Comparison of ENCODE assay signal across 9 cellular contexts in the genomic region with DNA sequence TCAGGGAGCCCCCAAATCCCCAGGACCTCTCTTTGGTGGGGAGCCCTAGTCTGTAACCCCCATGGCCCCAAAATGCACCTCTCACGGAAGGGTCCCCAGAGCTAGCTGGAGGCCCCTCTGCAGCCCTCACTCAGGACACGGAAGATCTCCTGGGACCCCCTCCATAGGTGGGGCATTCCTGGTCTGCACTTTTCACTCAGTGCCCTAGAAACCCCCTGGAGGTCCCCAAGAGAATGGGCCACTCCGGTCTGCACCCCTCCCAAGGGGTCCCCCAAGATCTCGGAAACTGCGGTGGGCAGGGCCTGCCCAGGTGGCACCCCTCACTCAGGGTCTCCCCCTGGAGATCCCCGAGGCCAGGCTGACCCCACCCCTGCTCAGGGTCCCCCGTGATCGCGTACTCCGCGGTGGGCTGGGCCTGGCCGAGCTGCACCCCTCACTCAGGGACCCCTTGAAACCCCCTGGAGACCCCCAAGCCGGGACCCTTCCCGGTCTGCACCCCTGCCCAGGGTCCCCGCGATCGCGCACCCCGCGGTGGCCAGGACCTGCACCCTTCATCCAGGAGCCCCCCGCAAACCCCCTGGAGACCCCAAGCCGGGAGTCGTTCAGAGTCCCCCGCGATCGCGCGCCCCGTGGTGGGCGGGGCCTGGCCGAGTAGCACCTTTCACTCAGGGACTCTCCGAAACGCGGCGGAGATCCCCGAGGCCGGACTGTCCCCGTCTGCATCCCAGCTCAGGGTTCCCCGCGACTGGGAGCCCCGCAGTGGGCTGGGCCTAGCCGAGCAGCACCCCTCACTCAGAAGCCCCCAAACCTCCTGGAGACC. TPM values are rescaled to one million over a fixed set of nuclear protein-coding genes. Genes with fewer than 3 reads are reported as not detected.
DNase-seq lines count a peak whose midpoint lies in the region; ATAC-seq, FAIRE-seq and TF ChIP-seq lines count a peak whose summit lies in the region.
"Had no signal": no experiment of that assay in that cellular context is flagged by ENCODE, and none has a peak within 500 bp of the region (broad histone marks: within the 10 kb centered on the region; RNA-seq: fewer than 3 reads in every experiment).

No MANE protein-coding gene starts in this region.

- H4K20me1 ChIP-seq in H1 (replicated peaks in 1 of 2; ENCODE audit: control insufficient read depth in 1 of 2, insufficient read depth in 2 of 2, low read length in 2 of 2) = peaks cover 26 to 30% of the 10 kb centered on the region in 2 experiments

- H3K18ac ChIP-seq in H1 (ENCODE audit: extremely low read depth, low read length) = no peak overlapping the region; the same call in 1 of the 2 replicates

- H3K56ac ChIP-seq in H1 (replicated peaks; ENCODE audit: insufficient read length, low read depth, low read length) = peak overlapping the region; percentile 46

- no peak for TF ChIP-seq POLR2A in H1 (IDR thresholded peaks at IDR 0.05; ENCODE audit: control extremely low read depth in 1 of 2, low read depth in 2 of 2, low read length in 2 of 2)
- TF ChIP-seq POLR2A in upper lobe of left lung (IDR thresholded peaks at IDR 0.05) = no peak

- peaks cover 8% of the 10 kb centered on the region for H3K36me3 ChIP-seq in A673 (ENCODE audit: insufficient read depth, low read length, poor library complexity, severe bottlenecking)
- H3K36me3 ChIP-seq in H1 (ENCODE audit: control insufficient read depth in 2 of 4, insufficient read depth in 4 of 4, low read length in 3 of 4) = no peaks in the 10 kb centered on the region
- H3K36me3 ChIP-seq in naive thymus-derived CD4-positive, alpha-beta T cell (ENCODE audit: control insufficient read depth in 2 of 3, insufficient read depth in 3 of 3, low read length in 3 of 3) = no peaks in the 10 kb centered on the region
- peaks cover 0 to 5% (median 0%) of the 10 kb centered on the region in 4 donors for H3K36me3 ChIP-seq in upper lobe of left lung

- H3K4me3 ChIP-seq in A673 (ENCODE audit: low read depth, low read length, poor library complexity, severe bottlenecking) (peak overlapping the region; percentile 100), H1 (ENCODE audit: extremely low read depth in 1 of 4, insufficient read depth in 2 of 4, low read depth in 3 of 4, low read length in 4 of 4) (peak overlapping the region; percentile 83 to 100 (median 85)), upper lobe of left lung (peak overlapping the region; percentile 86 to 100 (median 96))
- peak overlapping the region; percentile 79 for H3K4me3 ChIP-seq in naive thymus-derived CD4-positive, alpha-beta T cell (ENCODE audit: low read length)

- H3K4me3 Mint-ChIP-seq in activated CD4-positive, alpha-beta T cell treated with anti-CD3 and anti-CD28 coated beads, Interleukin-2, amount 10 ng/mL, durations not matched to agents 24 days and 14 days = peak overlapping the region; percentile 85
- peak overlapping the region; percentile 72 to 90 (median 84) for H3K4me3 Mint-ChIP-seq in naive thymus-derived CD4-positive, alpha-beta T cell

- peak overlapping the region; percentile 57 to 99 (median 74); a peak in 5 of 7 replicates for H3K9ac ChIP-seq in H1 (replicated peaks in 1 of 4; ENCODE audit: extremely low read depth in 1 of 4, low read depth in 3 of 4, low read length in 3 of 4)

- no peak overlapping the region for H2BK120ac ChIP-seq in H1 (replicated peaks; ENCODE audit: low read depth, low read length)

- no peaks in the 10 kb centered on the region for H3K23me2 ChIP-seq in H1 (ENCODE audit: low read depth, low read length)

- intact Hi-C loops in A673 (cut with micrococcal nuclease; ENCODE audit: unreplicated experiment) = no loop called here
- intact Hi-C loops in activated CD4-positive, alpha-beta T cell treated with anti-CD3 and anti-CD28 coated beads, Interleukin-2, amount 10 ng/mL, durations not matched to agents 24 days and 14 days (cut with micrococcal nuclease) = loop anchor here (2.0 kb wide), 1 partner anchor 19 kb away; no protein-coding TSS in a partner anchor
- intact Hi-C loops in naive thymus-derived CD4-positive, alpha-beta T cell (cut with micrococcal nuclease) = loop anchor here in 1 of 2 donors (1.0 to 10.0 kb wide), 5 partner anchors 19 to 329 kb away; partner anchors contain the start of genes AP3D1, PLEKHJ1, SF3A2 and THOP1

- H3K4me1 ChIP-seq in A673 (ENCODE audit: insufficient read depth, low read length, poor library complexity, severe bottlenecking) (peaks cover 20% of the 10 kb centered on the region), H1 (replicated peaks in 1 of 4; ENCODE audit: control insufficient read depth in 3 of 4, insufficient read depth in 4 of 4, low read length in 3 of 4) (peaks cover 0 to 5% (median 3%) of the 10 kb centered on the region in 4 experiments; a peak in 5 of 7 replicates), upper lobe of left lung (peaks cover 9 to 23% (median 15%) of the 10 kb centered on the region in 4 donors)
- H3K4me1 ChIP-seq in naive thymus-derived CD4-positive, alpha-beta T cell (ENCODE audit: control insufficient read depth in 2 of 2, insufficient read depth in 2 of 2, low read length in 2 of 2) = peaks cover 14 to 18% of the 10 kb centered on the region in 2 donors

- H2BK20ac ChIP-seq in H1 (ENCODE audit: low read length) = no peak overlapping the region

- TF ChIP-seq EP300 in H1 (IDR thresholded peaks at IDR 0.05; ENCODE audit: borderline replicate concordance in 1 of 2, low read depth in 2 of 2, low read length in 2 of 2) (no peak), upper lobe of left lung (IDR thresholded peaks at IDR 0.05) (no peak)

- no peaks in the 10 kb centered on the region for H3K27me3 ChIP-seq in A673 (replicated peaks; ENCODE audit: insufficient read depth, low read depth, low read length, poor library complexity)
- H3K27me3 ChIP-seq in H1 (replicated peaks in 1 of 4; ENCODE audit: control insufficient read depth in 3 of 4, extremely low read depth in 1 of 4, insufficient read depth in 3 of 4, low read length in 3 of 4) = no peaks in the 10 kb centered on the region
- H3K27me3 ChIP-seq in naive thymus-derived CD4-positive, alpha-beta T cell (ENCODE audit: control insufficient read depth in 2 of 2, insufficient read depth in 2 of 2, low read length in 2 of 2) = no peaks in the 10 kb centered on the region
- no peaks in the 10 kb centered on the region for H3K27me3 ChIP-seq in upper lobe of left lung

- H2AK5ac ChIP-seq in H1 (ENCODE audit: low read depth, low read length) = no peak overlapping the region

- POLR2A ChIA-PET in A673 (lab: Charles Lee; ENCODE audit: low non-redundant PET) (no interaction called here), H1 (lab: Charles Lee; ENCODE audit: partially characterized antibody) (interaction anchor here (0.5 to 6.4 kb wide), 13 partner anchors 9 to 179 kb away, joined by 3 to 76 read pairs (median 4); partner anchors contain the start of genes GADD45B and TIMM13)
- POLR2A ChIA-PET in naive thymus-derived CD4-positive, alpha-beta T cell (lab: Charles Lee) = interaction anchor here (0.6 to 2.7 kb wide), 7 partner anchors 8 to 1232 kb away, joined by 3 to 25 read pairs (median 4); partner anchors contain the start of genes GADD45B and TIMM13

- no peak for TF ChIP-seq CTCF in A673 (conservative IDR thresholded peaks at IDR 0.05; ENCODE audit: low read depth, low read length)
- no peak for TF ChIP-seq CTCF in H1 (IDR thresholded peaks at IDR 0.05; ENCODE audit: control extremely low read depth in 1 of 3, insufficient read depth in 1 of 3, low read depth in 1 of 3, low read length in 3 of 3)
- TF ChIP-seq CTCF in upper lobe of left lung (IDR thresholded peaks at IDR 0.05) = no peak

- H4K91ac ChIP-seq in H1 (replicated peaks; ENCODE audit: insufficient read length, low read length) = no peak overlapping the region

- H3K14ac ChIP-seq in H1 (ENCODE audit: insufficient read length) = no peak overlapping the region

- no TSS peak for BruUV-seq in A673 (replicated peaks; lab: Mats Ljungman, UMichigan)

- H3K4me1 Mint-ChIP-seq in activated CD4-positive, alpha-beta T cell treated with anti-CD3 and anti-CD28 coated beads, Interleukin-2, amount 10 ng/mL, durations not matched to agents 24 days and 14 days = peaks cover 21% of the 10 kb centered on the region
- H3K4me1 Mint-ChIP-seq in naive thymus-derived CD4-positive, alpha-beta T cell = peaks cover 14 to 27% (median 17%) of the 10 kb centered on the region in 7 donors

- H3K9me3 Mint-ChIP-seq in activated CD4-positive, alpha-beta T cell treated with anti-CD3 and anti-CD28 coated beads, Interleukin-2, amount 10 ng/mL, durations not matched to agents 24 days and 14 days = no peaks in the 10 kb centered on the region
- H3K9me3 Mint-ChIP-seq in naive thymus-derived CD4-positive, alpha-beta T cell = peaks cover 0 to 2% (median 0%) of the 10 kb centered on the region in 11 donors

- WGBS in H1 (ENCODE audit: extremely low coverage in 1 of 2, insufficient coverage in 1 of 2, insufficient read length in 1 of 2, insufficient replicate concordance in 2 of 2, low coverage in 1 of 2, low lambda C conversion rate in 2 of 2, missing lambda C conversion rate in 1 of 2), 2 experiments = 13% methylated on average over 27 of the region's 42 CpGs; no CpG with 5 or more reads in 1 of the 2 experiments
- 8 to 20% methylated on average over 9 to 26 of the region's 42 CpGs for WGBS in upper lobe of left lung, 2 donors

- H2BK12ac ChIP-seq in H1 (ENCODE audit: low read depth, low read length) = no peak overlapping the region

- H2BK5ac ChIP-seq in H1 (ENCODE audit: low read depth, low read length) = no peak overlapping the region

- H4K5ac ChIP-seq in H1 (ENCODE audit: insufficient read length, low read depth, low read length) = no peak overlapping the region

- H3K36me3 Mint-ChIP-seq in activated CD4-positive, alpha-beta T cell treated with anti-CD3 and anti-CD28 coated beads, Interleukin-2, amount 10 ng/mL, durations not matched to agents 24 days and 14 days (ENCODE audit: low read depth) = peaks cover 12% of the 10 kb centered on the region
- peaks cover 0 to 8% (median 0%) of the 10 kb centered on the region in 5 donors for H3K36me3 Mint-ChIP-seq in naive thymus-derived CD4-positive, alpha-beta T cell

- peaks cover 25 to 57% of the 10 kb centered on the region in 2 experiments for H3K79me2 ChIP-seq in H1 (ENCODE audit: control insufficient read depth in 1 of 2, insufficient read depth in 2 of 2, low read length in 2 of 2)

- no peak overlapping the region for H3K23ac ChIP-seq in H1 (ENCODE audit: insufficient read length)

- H2BK15ac ChIP-seq in H1 (ENCODE audit: low read length) = no peak overlapping the region

- peak overlapping the region; percentile 90 for H3K27ac Mint-ChIP-seq in activated CD4-positive, alpha-beta T cell treated with anti-CD3 and anti-CD28 coated beads, Interleukin-2, amount 10 ng/mL, durations not matched to agents 24 days and 14 days
- peak overlapping the region; percentile 23 to 88 (median 78) for H3K27ac Mint-ChIP-seq in naive thymus-derived CD4-positive, alpha-beta T cell

- peak; percentile 38 for ATAC-seq in GM18868 (IDR thresholded peaks at IDR 0.05; ENCODE audit: unreplicated experiment)
- peak; percentile 24 for ATAC-seq in HG03521 (IDR thresholded peaks at IDR 0.05; ENCODE audit: unreplicated experiment)
- ATAC-seq in naive thymus-derived CD4-positive, alpha-beta T cell = peak; percentile 59
- peak in 1 of 2 donors; percentile 27 for ATAC-seq in upper lobe of left lung (ENCODE audit: low FRiP score in 2 of 2)

- no peak overlapping the region for H4K8ac ChIP-seq in H1 (ENCODE audit: extremely low read depth, insufficient read depth, low read length)

- no peak overlapping the region for H2AFZ ChIP-seq in H1 (ENCODE audit: low read length)

- H3K27me3 Mint-ChIP-seq in activated CD4-positive, alpha-beta T cell treated with anti-CD3 and anti-CD28 coated beads, Interleukin-2, amount 10 ng/mL, durations not matched to agents 24 days and 14 days = no peaks in the 10 kb centered on the region
- H3K27me3 Mint-ChIP-seq in naive thymus-derived CD4-positive, alpha-beta T cell = no peaks in the 10 kb centered on the region

- peaks cover 9% of the 10 kb centered on the region for H3K79me1 ChIP-seq in H1 (ENCODE audit: low read depth, low read length)

- H3K27ac ChIP-seq in A673 (ENCODE audit: low read depth, low read length, poor library complexity, severe bottlenecking) (peak overlapping the region; percentile 98), H1 (ENCODE audit: low read depth, low read length) (no peak overlapping the region; the same call in 1 of the 2 replicates), upper lobe of left lung (peak overlapping the region in 2 of 4 donors; percentile 63 to 85)
- peak overlapping the region; percentile 86 for H3K27ac ChIP-seq in naive thymus-derived CD4-positive, alpha-beta T cell (ENCODE audit: low read depth, low read length)

- H3K4me2 ChIP-seq in H1 (ENCODE audit: insufficient read depth in 1 of 2, low read depth in 2 of 2, low read length in 2 of 2) = peak overlapping the region; percentile 81

- no peak overlapping the region for H3K4ac ChIP-seq in H1 (replicated peaks; ENCODE audit: insufficient read length, low read depth, low read length)

- DNase-seq in A673 (ENCODE audit: low spot score) = peak; percentile 42
- DNase-seq in activated CD4-positive, alpha-beta T cell treated with anti-CD3 and anti-CD28 coated beads, Interleukin-2, amount 10 ng/mL, durations not matched to agents 24 days and 14 days = peak; percentile 87
- no peak for DNase-seq in H1 (ENCODE audit: low read depth in 1 of 2, low spot score in 2 of 2)
- peak in 5 of 9 donors; percentile 14 to 68 (median 29) for DNase-seq in naive thymus-derived CD4-positive, alpha-beta T cell
- DNase-seq in upper lobe of left lung = peak; percentile 45 to 91
- DNase-seq in NCI-H2107 treated with DMSO at 0.1 percent for 48 hours (lab: John Stamatoyannopoulos, UW; ENCODE audit: unreplicated experiment) = no peak

- CTCF ChIA-PET in A673 (lab: Charles Lee) = interaction anchor here (0.5 kb wide), 1 partner anchor 821 kb away, joined by 3 read pairs; no protein-coding TSS in a partner anchor
- CTCF ChIA-PET in H1 (lab: Charles Lee; ENCODE audit: partially characterized antibody) = interaction anchor here (0.8 to 3.8 kb wide), 4 partner anchors 9 to 158 kb away, joined by 3 to 15 read pairs (median 4); no protein-coding TSS in a partner anchor
- CTCF ChIA-PET in naive thymus-derived CD4-positive, alpha-beta T cell (lab: Charles Lee) = interaction anchor here (0.6 to 1.3 kb wide), 3 partner anchors 28 to 180 kb away, joined by 3 read pairs; no protein-coding TSS in a partner anchor

- no peak for FAIRE-seq in H1 (lab: Jason Lieb, UNC)
- FAIRE-seq: islet of Langerhans had no signal

- H3K9me3 ChIP-seq in A673 (ENCODE audit: low read depth, low read length, poor library complexity, severe bottlenecking) (no peaks in the 10 kb centered on the region), H1 (ENCODE audit: insufficient read depth in 2 of 2, low read depth in 1 of 2, low read length in 1 of 2) (no peaks in the 10 kb centered on the region), upper lobe of left lung (no peaks in the 10 kb centered on the region)
- no peaks in the 10 kb centered on the region for H3K9me3 ChIP-seq in naive thymus-derived CD4-positive, alpha-beta T cell (ENCODE audit: control insufficient read depth in 2 of 3, low read length in 3 of 3)

- TF ChIP-seq RAD21 in H1 (IDR thresholded peaks at IDR 0.05 in 1 of 2, conservative IDR thresholded peaks at IDR 0.05 in 1 of 2; ENCODE audit: low read depth in 2 of 2, low read length in 2 of 2) = no peak

RNA-seq across cellular contexts. Expression of gene LMNB2, which starts 1.1 kb away (rescaled TPM):
- total RNA-seq in A673 (2021) (241 and 243 TPM in 2 replicates), upper lobe of left lung (10 to 100 TPM; 15.7 to 49.7 (median 28.2) TPM)
- 120 TPM in 2 replicates for total RNA-seq in activated CD4-positive, alpha-beta T cell treated with anti-CD3 and anti-CD28 coated beads, Interleukin-2, amount 10 ng/mL, durations not matched to agents 24 days and 14 days
- total RNA-seq in H1 (2021; fragmentation: NEBNext Ultra II Directional; extraction: Animal tissue kit (Norgen Biotek cat#: 25700)) = 177 and 179 TPM in 2 replicates
- 287 and 360 TPM in 2 replicates for polyA plus RNA-seq in H1 (2011; rRNA removed)
- polyA plus RNA-seq in H1 (2011; cell fraction: cytosol; rRNA removed) = 196 TPM
- polyA plus RNA-seq in H1 (2011; cell fraction: nucleus; rRNA removed) = 187 TPM
- 154 to 165 TPM (median 162 TPM) in 4 replicates for polyA plus RNA-seq in H1 (2012, experiment 1 of 2)
- 174 TPM for polyA plus RNA-seq in H1 (2012, experiment 2 of 2)
- 97.9 TPM for polyA plus RNA-seq in H1 (2013, experiment 1 of 2)
- polyA plus RNA-seq in H1 (2013, experiment 2 of 2) = 98.3 TPM
- 105 and 122 TPM in 2 replicates for polyA minus RNA-seq in H1 (2011; rRNA and poly(A)+ RNA removed)
- 69.9 TPM for polyA minus RNA-seq in H1 (2011; cell fraction: cytosol; rRNA and poly(A)+ RNA removed)
- 36.0 TPM for polyA minus RNA-seq in H1 (2011; cell fraction: nucleus; rRNA and poly(A)+ RNA removed)
- 10 to 100 TPM; 10.8 to 86.4 (median 16.6) TPM for total RNA-seq in naive thymus-derived CD4-positive, alpha-beta T cell
- polyA plus RNA-seq in naive thymus-derived CD4-positive, alpha-beta T cell = 10 to 100 TPM in 1 of 2 donors, 1 to 10 TPM in 1; 5.6 to 11.4 TPM

RNA-seq across cellular contexts. Expression of gene GADD45B, which starts 20.2 kb away (rescaled TPM):
- total RNA-seq in A673 (2021) (12.3 and 16.4 TPM in 2 replicates), upper lobe of left lung (100 to 1,000 TPM in 4 of 6 donors, 10 to 100 TPM in 2; 93.2 to 247 (median 139) TPM)
- total RNA-seq in activated CD4-positive, alpha-beta T cell treated with anti-CD3 and anti-CD28 coated beads, Interleukin-2, amount 10 ng/mL, durations not matched to agents 24 days and 14 days = 101 and 102 TPM in 2 replicates
- 11.0 and 11.4 TPM in 2 replicates for total RNA-seq in H1 (2021; fragmentation: NEBNext Ultra II Directional; extraction: Animal tissue kit (Norgen Biotek cat#: 25700))
- polyA plus RNA-seq in H1 (2011; rRNA removed) = 7.4 and 12.1 TPM in 2 replicates
- 12.6 TPM for polyA plus RNA-seq in H1 (2011; cell fraction: cytosol; rRNA removed)
- polyA plus RNA-seq in H1 (2011; cell fraction: nucleus; rRNA removed) = 18.4 TPM
- 4.8 to 6.5 TPM (median 5.8 TPM) in 4 replicates for polyA plus RNA-seq in H1 (2012, experiment 1 of 2)
- polyA plus RNA-seq in H1 (2012, experiment 2 of 2) = 5.3 TPM
- polyA plus RNA-seq in H1 (2013, experiment 1 of 2) = 7.8 TPM
- polyA plus RNA-seq in H1 (2013, experiment 2 of 2) = 8.5 TPM
- 7.5 and 8.3 TPM in 2 replicates for polyA minus RNA-seq in H1 (2011; rRNA and poly(A)+ RNA removed)
- 13.9 TPM for polyA minus RNA-seq in H1 (2011; cell fraction: cytosol; rRNA and poly(A)+ RNA removed)
- 47.7 TPM for polyA minus RNA-seq in H1 (2011; cell fraction: nucleus; rRNA and poly(A)+ RNA removed)
- 100 to 1,000 TPM in 2 of 5 experiments, 10 to 100 TPM in 3; 71.7 to 157 (median 84.2) TPM for total RNA-seq in naive thymus-derived CD4-positive, alpha-beta T cell
- 10 to 100 TPM; 30.1 to 38.4 TPM for polyA plus RNA-seq in naive thymus-derived CD4-positive, alpha-beta T cell

RNA-seq across cellular contexts. Expression of gene TIMM13, which starts 28.3 kb away (rescaled TPM):
- total RNA-seq in A673 (2021) (206 and 213 TPM in 2 replicates), upper lobe of left lung (10 to 100 TPM; 26.2 to 82.3 (median 40.0) TPM)
- 182 and 190 TPM in 2 replicates for total RNA-seq in activated CD4-positive, alpha-beta T cell treated with anti-CD3 and anti-CD28 coated beads, Interleukin-2, amount 10 ng/mL, durations not matched to agents 24 days and 14 days
- total RNA-seq in H1 (2021; fragmentation: NEBNext Ultra II Directional; extraction: Animal tissue kit (Norgen Biotek cat#: 25700)) = 275 and 277 TPM in 2 replicates
- 270 and 410 TPM in 2 replicates for polyA plus RNA-seq in H1 (2011; rRNA removed)
- polyA plus RNA-seq in H1 (2011; cell fraction: cytosol; rRNA removed) = 254 TPM
- 186 TPM for polyA plus RNA-seq in H1 (2011; cell fraction: nucleus; rRNA removed)
- 148 to 224 TPM (median 214 TPM) in 4 replicates for polyA plus RNA-seq in H1 (2012, experiment 1 of 2)
- polyA plus RNA-seq in H1 (2012, experiment 2 of 2) = 148 TPM
- 160 TPM for polyA plus RNA-seq in H1 (2013, experiment 1 of 2)
- polyA plus RNA-seq in H1 (2013, experiment 2 of 2) = 179 TPM
- polyA minus RNA-seq in H1 (2011; rRNA and poly(A)+ RNA removed) = 17.5 and 28.6 TPM in 2 replicates
- polyA minus RNA-seq in H1 (2011; cell fraction: cytosol; rRNA and poly(A)+ RNA removed) = 87.3 TPM
- polyA minus RNA-seq in H1 (2011; cell fraction: nucleus; rRNA and poly(A)+ RNA removed) = 60.6 TPM
- total RNA-seq in naive thymus-derived CD4-positive, alpha-beta T cell = 10 to 100 TPM; 31.3 to 70.8 (median 35.4) TPM
- polyA plus RNA-seq in naive thymus-derived CD4-positive, alpha-beta T cell = 10 to 100 TPM; 63.6 to 75.3 TPM

Comparison
In these comparisons a context has a peak if more than half of its experiments do, and no peak if none do; other contexts are left out.
1. DNase-seq: peak in A673 (single experiment), activated CD4-positive, alpha-beta T cell treated with anti-CD3 and anti-CD28 coated beads, Interleukin-2, amount 10 ng/mL, durations not matched to agents 24 days and 14 days (single experiment), naive thymus-derived CD4-positive, alpha-beta T cell (5 of 9) and upper lobe of left lung (2 of 2); none in H1 (0 of 2) and NCI-H2107 treated with DMSO at 0.1 percent for 48 hours (single experiment).
2. Peak in every context shown above with its lines, with median percentiles within 50 percentile points of each other: H3K4me3 ChIP-seq.